Comparison of ENCODE assay signal across 13 cellular contexts in genomic region chr6:43268348-43268685, GRCh38. TPM values are rescaled to one million over a fixed set of nuclear protein-coding genes. Genes with fewer than 3 reads are reported as not detected.
A peak's percentile ranks its signal among the peaks of the same experiment; 100 is the strongest.
DNase-seq lines count a peak whose midpoint lies in the region; ATAC-seq and TF ChIP-seq lines count a peak whose summit lies in the region.
"Had no signal": no experiment of that assay in that cellular context is flagged by ENCODE, and none has a peak within 500 bp of the region (broad histone marks: within the 10 kb centered on the region; RNA-seq: fewer than 3 reads in every experiment).

No MANE protein-coding gene starts in this region.

- H3K27ac ChIP-seq in heart left ventricle: peak overlapping the region in 11 of 12 donors; percentile 61 to 90 (median 74)
- no peak overlapping the region for H3K27ac ChIP-seq in ascending aorta

- no peak for TF ChIP-seq POLR2A in heart left ventricle (IDR thresholded peaks at IDR 0.05)

- TF ChIP-seq CTCF in heart left ventricle (IDR thresholded peaks at IDR 0.05) (no peak), ascending aorta (IDR thresholded peaks at IDR 0.05) (no peak)

- H3K36me3 ChIP-seq in heart left ventricle (no peaks in the 10 kb centered on the region), ascending aorta (no peaks in the 10 kb centered on the region)

- intact Hi-C loops in heart left ventricle (cut with DNase I): loop anchor here in 5 of 10 donors (2.0 to 10.0 kb wide), 6 partner anchors 60 to 239 kb away; no protein-coding TSS in a partner anchor
- intact Hi-C loops in Right ventricle myocardium inferior (cut with DNase I): loop anchor here (1.0 kb wide), 1 partner anchor 62 kb away; no protein-coding TSS in a partner anchor
- intact Hi-C loops in left cardiac atrium (cut with DNase I): loop anchor here in 1 of 2 donors (10.0 kb wide), 1 partner anchor 226 kb away; no protein-coding TSS in a partner anchor
- intact Hi-C loops in ascending aorta (cut with DNase I): no loop called here

- H3K9me3 ChIP-seq in heart left ventricle: no peaks in the 10 kb centered on the region
- H3K9me3 ChIP-seq in ascending aorta: no peaks in the 10 kb centered on the region

- ATAC-seq in heart left ventricle: peak; percentile 52 to 82 (median 67)
- ATAC-seq in Right ventricle myocardium inferior: no peak
- peak; percentile 40 to 78 for ATAC-seq in left cardiac atrium
- ATAC-seq in HG03460 (IDR thresholded peaks at IDR 0.05; ENCODE audit: unreplicated experiment): no peak
- no peak for ATAC-seq in GM21528 (IDR thresholded peaks at IDR 0.05; ENCODE audit: low FRiP score, unreplicated experiment)

- peaks cover 0 to 20% (median 0%) of the 10 kb centered on the region in 9 donors for H3K27me3 ChIP-seq in heart left ventricle
- peaks cover 7% of the 10 kb centered on the region for H3K27me3 ChIP-seq in ascending aorta

- H3K4me1 ChIP-seq in heart left ventricle (peaks cover 0 to 35% (median 24%) of the 10 kb centered on the region in 12 donors), ascending aorta (no peaks in the 10 kb centered on the region)

- DNase-seq in heart left ventricle (peak; percentile 71 to 79 (median 75)), Right ventricle myocardium inferior (ENCODE audit: missing footprints) (no peak), left cardiac atrium (peak; percentile 53), occipital lobe (lab: John Stamatoyannopoulos, UW) (peak; percentile 62), NCI-H524 (lab: John Stamatoyannopoulos, UW) (no peak), ascending aorta (ENCODE audit: low spot score in 2 of 2) (no peak)
- DNase-seq: 8988T; activated CD4-positive, alpha-beta T cell treated with anti-CD3 and anti-CD28 coated beads, Interleukin-2, amount 50 U/mL, for 1 hour; activated naive CD4-positive, alpha-beta T cell treated with anti-CD3 and anti-CD28 coated beads for 36 hours; SW 1271 had no signal

- H3K4me3 ChIP-seq in heart left ventricle: no peak overlapping the region
- no peak overlapping the region for H3K4me3 ChIP-seq in ascending aorta

- WGBS in heart left ventricle, 4 donors: 17 to 37% (median 35%) methylated on average over 1 to 3 of the region's 3 CpGs

RNA-seq across cellular contexts. Expression of gene TTBK1, which starts 25.0 kb away (rescaled TPM):
- total RNA-seq in heart left ventricle (under 1 TPM; 0.04 to 0.52 (median 0.29) TPM), Right ventricle myocardium inferior (0.19 TPM), left cardiac atrium (under 1 TPM; 0.13 to 0.24 TPM), occipital lobe (13.1 TPM), ascending aorta (not detected)
- polyA plus RNA-seq in heart left ventricle: under 1 TPM; 0.07 to 0.23 TPM

RNA-seq across cellular contexts. Expression of gene SLC22A7, which starts 29.7 kb away (rescaled TPM):
- total RNA-seq in heart left ventricle (under 1 TPM in 4 of 9 donors, not detected in 5; 0.12 to 0.32 (median 0.14) TPM), Right ventricle myocardium inferior (not detected), left cardiac atrium (not detected), occipital lobe (0.31 TPM), ascending aorta (1.8 TPM)
- under 1 TPM in 1 of 2 donors, not detected in 1; 0.23 TPM for polyA plus RNA-seq in heart left ventricle
- total RNA-seq: activated naive CD4-positive, alpha-beta T cell treated with anti-CD3 and anti-CD28 coated beads for 36 hours; mononuclear cell had no signal

RNA-seq across cellular contexts. Expression of gene DNPH1, which starts 39.0 kb away (rescaled TPM):
- total RNA-seq in heart left ventricle (10 to 100 TPM; 18.9 to 63.7 (median 25.7) TPM), Right ventricle myocardium inferior (29.9 TPM), left cardiac atrium (10 to 100 TPM; 22.7 to 35.4 TPM), occipital lobe (16.1 TPM), ascending aorta (39.1 TPM)
- polyA plus RNA-seq in heart left ventricle: 10 to 100 TPM; 37.9 to 45.5 TPM

RNA-seq across cellular contexts. Expression of gene CRIP3, which starts 40.3 kb away (rescaled TPM):
- total RNA-seq in heart left ventricle (10 to 100 TPM in 6 of 9 donors, 1 to 10 TPM in 3; 3.7 to 63.3 (median 20.9) TPM), Right ventricle myocardium inferior (7.1 TPM), left cardiac atrium (1 to 10 TPM in 1 of 2 donors, under 1 TPM in 1; 0.85 to 1.5 TPM), occipital lobe (3.9 TPM), ascending aorta (not detected)
- 10 to 100 TPM in 1 of 2 donors, 1 to 10 TPM in 1; 3.6 to 66.7 TPM for polyA plus RNA-seq in heart left ventricle

Comparison
In these comparisons a context has a peak if more than half of its experiments do, and no peak if none do; other contexts are left out.
1. ATAC-seq: peak in heart left ventricle (4 of 4) and left cardiac atrium (2 of 2); none in Right ventricle myocardium inferior (single experiment), HG03460 (single experiment) and GM21528 (single experiment).
2. DNase-seq: peak in heart left ventricle (5 of 5), left cardiac atrium (single experiment) and occipital lobe (single experiment); none in Right ventricle myocardium inferior (single experiment), NCI-H524 (0 of 2) and ascending aorta (0 of 2).
3. H3K27ac ChIP-seq: peak in heart left ventricle (11 of 12); none in ascending aorta (0 of 2).